12 cellular contexts compared by ENCODE assay signal in the genomic region with DNA sequence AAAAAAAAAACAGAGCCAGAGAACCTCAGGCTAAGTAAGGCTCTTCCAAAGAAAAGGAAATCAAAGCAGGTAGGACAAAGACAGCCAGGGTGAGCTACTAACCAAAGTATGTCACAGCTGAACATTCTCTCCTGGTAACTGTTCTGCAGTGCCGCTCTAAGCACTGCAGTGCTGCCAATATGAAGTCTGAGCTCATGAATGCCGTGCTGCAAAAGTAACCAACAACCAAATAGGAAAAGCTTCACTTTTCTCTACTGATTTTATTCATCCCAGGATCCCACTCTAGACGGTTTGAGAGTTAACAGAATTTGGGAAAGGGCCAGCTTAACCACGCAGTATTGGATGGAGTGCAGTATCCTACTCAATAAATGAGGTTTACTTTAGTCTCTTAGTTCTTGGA. TPM values are rescaled to one million over a fixed set of nuclear protein-coding genes. Genes with fewer than 3 reads are reported as not detected.
DNase-seq lines count a peak whose midpoint lies in the region; ATAC-seq, FAIRE-seq and TF ChIP-seq lines count a peak whose summit lies in the region.
"Had no signal": no experiment of that assay in that cellular context is flagged by ENCODE, and none has a peak within 500 bp of the region (broad histone marks: within the 10 kb centered on the region; RNA-seq: fewer than 3 reads in every experiment).

No MANE protein-coding gene starts in this region.

- H2AFZ ChIP-seq in HepG2 (ENCODE audit: low read length) = no peak overlapping the region

- peak overlapping the region; percentile 25 for H3K27ac Mint-ChIP-seq in MCF 10A (ENCODE audit: low read depth, unreplicated experiment)

- TF ChIP-seq RAD21 in HepG2 (CRISPR knock-in tag; IDR thresholded peaks at IDR 0.05) = no peak

- H3K27ac ChIP-seq in right cardiac atrium (ENCODE audit: low read length) = no peak overlapping the region
- H3K27ac ChIP-seq in HepG2 (ENCODE audit: extremely low read length, insufficient read depth, low read length) = no peak overlapping the region
- peak overlapping the region; percentile 52 to 98 (median 98) for H3K27ac ChIP-seq in thyroid gland

- H3K4me2 ChIP-seq in HepG2 (ENCODE audit: low read depth, low read length) = peak overlapping the region; percentile 91

- H4K20me1 ChIP-seq in HepG2 (ENCODE audit: insufficient read depth, low read length) = peaks cover 62% of the 10 kb centered on the region

- H3K36me3 ChIP-seq in HepG2 (replicated peaks in 1 of 2; ENCODE audit: control insufficient read depth in 1 of 2, insufficient read depth in 2 of 2, low read length in 2 of 2) (0 out of 5 replicates have a peak, but pooled peaks cover 0 to 1% of the 10 kb centered on the region in 2 experiments), thyroid gland (no peaks in the 10 kb centered on the region)

- H3K4me1 ChIP-seq in right cardiac atrium (ENCODE audit: control insufficient read depth, insufficient read depth, low read length) = peaks cover 13% of the 10 kb centered on the region
- H3K4me1 ChIP-seq in HepG2 (ENCODE audit: insufficient read depth, low read length) = peaks cover 74% of the 10 kb centered on the region
- H3K4me1 ChIP-seq in thyroid gland = peaks cover 50 to 68% of the 10 kb centered on the region in 2 donors

- no peaks in the 10 kb centered on the region for H3K9me3 ChIP-seq in right cardiac atrium (ENCODE audit: control insufficient read depth, low read length)
- H3K9me3 ChIP-seq in HepG2 (ENCODE audit: low read length) = no peaks in the 10 kb centered on the region
- H3K9me3 ChIP-seq in thyroid gland = no peaks in the 10 kb centered on the region

- H3K27me3 ChIP-seq in right cardiac atrium (ENCODE audit: control insufficient read depth, insufficient read depth) = no peaks in the 10 kb centered on the region
- H3K27me3 ChIP-seq in HepG2 (ENCODE audit: control insufficient read depth in 1 of 2, insufficient read depth in 2 of 2, low read length in 2 of 2) = no peaks in the 10 kb centered on the region; a peak in 1 of 5 replicates
- no peaks in the 10 kb centered on the region for H3K27me3 ChIP-seq in thyroid gland

- H3K4me3 Mint-ChIP-seq in MCF 10A (ENCODE audit: unreplicated experiment) = peak overlapping the region; percentile 85

- no peaks in the 10 kb centered on the region for H3K27me3 Mint-ChIP-seq in MCF 10A (ENCODE audit: insufficient read depth, unreplicated experiment)

- peaks cover 23% of the 10 kb centered on the region for H3K36me3 Mint-ChIP-seq in MCF 10A (ENCODE audit: insufficient read depth, unreplicated experiment)

- H3K9me3 Mint-ChIP-seq in MCF 10A (ENCODE audit: unreplicated experiment) = peaks cover 8% of the 10 kb centered on the region

- in situ Hi-C loops in HepG2 (cut with HindIII; ENCODE audit: extremely low pct_ligation_motif_present, low pct_unique_long_range_greater_than_20kb) = loop anchor here (5.0 to 10.0 kb wide), 2 partner anchors 212 to 300 kb away; partner anchors contain the start of gene APOA5

- H3K4me1 Mint-ChIP-seq in MCF 10A (ENCODE audit: insufficient read depth, unreplicated experiment) = peaks cover 54% of the 10 kb centered on the region

- no peak overlapping the region for H3K9ac ChIP-seq in HepG2 (ENCODE audit: insufficient read depth, low read depth, low read length)

- WGBS in right cardiac atrium = 25% methylated on average over 4 of the region's 4 CpGs
- WGBS in HepG2 (ENCODE audit: low lambda C conversion rate) = 66% methylated on average over 4 of the region's 4 CpGs
- WGBS in thyroid gland, 2 donors = 14 to 18% methylated on average over 4 of the region's 4 CpGs

- CTCF ChIA-PET in MCF 10A (lab: Yijun Ruan, JAX) = interaction anchor here (0.6 to 1.6 kb wide), 8 partner anchors 11 to 272 kb away, joined by 3 to 10 read pairs (median 6); no protein-coding TSS in a partner anchor
- CTCF ChIA-PET in HepG2 (lab: Yijun Ruan, JAX; ENCODE audit: low intra/inter-chr PET ratio, low total read pairs) = interaction anchor here (0.7 kb wide), 1 partner anchor 124 kb away, joined by 5 read pairs; no protein-coding TSS in a partner anchor

- TF ChIP-seq POLR2A in HepG2 (IDR thresholded peaks at IDR 0.05; ENCODE audit: insufficient read depth in 1 of 2, low read depth in 2 of 2, low read length in 2 of 2) (no peak), thyroid gland (IDR thresholded peaks at IDR 0.05) (peak in 1 of 2 donors; percentile 36)

- no peak for TF ChIP-seq CTCF in MCF 10A (IDR thresholded peaks at IDR 0.05; ENCODE audit: unreplicated experiment)
- no peak for TF ChIP-seq CTCF in HepG2 (CRISPR knock-in tag; IDR thresholded peaks at IDR 0.05)
- TF ChIP-seq CTCF in thyroid gland (IDR thresholded peaks at IDR 0.05) = no peak

- peaks cover 78% of the 10 kb centered on the region for H3K79me2 ChIP-seq in HepG2 (ENCODE audit: insufficient read depth, low read length)

- ATAC-seq in Right ventricle myocardium superior (ENCODE audit: poor library complexity) = peak; percentile 32
- no peak for ATAC-seq in right cardiac atrium
- no peak for ATAC-seq in HepG2
- no peak for ATAC-seq in GM21447 (IDR thresholded peaks at IDR 0.05; ENCODE audit: unreplicated experiment)
- ATAC-seq: activated CD4-positive, CD25-positive, alpha-beta regulatory T cell treated with anti-CD3 and anti-CD28 coated beads, Interleukin-2, amount 50 U/mL, for 24 hours had no signal

- no peak for FAIRE-seq in HepG2 (lab: Jason Lieb, UNC)

- BruUV-seq in MCF 10A (replicated peaks; lab: Mats Ljungman, UMichigan) (no TSS peak), HepG2 (replicated peaks; lab: Mats Ljungman, UMichigan) (no TSS peak)

- TF ChIP-seq EP300 in HepG2 (IDR thresholded peaks at IDR 0.05; ENCODE audit: low read depth in 2 of 2, low read length in 2 of 2) (no peak), HepG2 (CRISPR knock-in tag; IDR thresholded peaks at IDR 0.05; ENCODE audit: borderline replicate concordance) (no peak)

- no peak for DNase-seq in Right ventricle myocardium superior
- no peak for DNase-seq in right cardiac atrium
- no peak for DNase-seq in MCF 10A (ENCODE audit: unreplicated experiment)
- DNase-seq in HepG2 (ENCODE audit: low spot score) = no peak
- DNase-seq in thyroid gland = peak; percentile 41 to 50
- no peak for DNase-seq in stimulated activated naive CD4-positive, alpha-beta T cell (lab: John Stamatoyannopoulos, UW)
- DNase-seq in putamen (ENCODE audit: low spot score) = no peak
- DNase-seq: foreskin melanocyte; Kasumi-1; stimulated activated CD4-positive, alpha-beta T cell treated with anti-CD3 and anti-CD28 coated beads, Interleukin-2, amount 100 ng/mL, for 48 hours had no signal

- intact Hi-C loops in Right ventricle myocardium superior (cut with DNase I) (no loop called here), right cardiac atrium (cut with DNase I) (loop anchor here in 2 of 4 donors (5.0 to 10.0 kb wide), 2 partner anchors 100 to 207 kb away; no protein-coding TSS in a partner anchor), MCF 10A (cut with micrococcal nuclease) (loop anchor here (5.0 to 10.0 kb wide), 2 partner anchors 82 to 110 kb away; no protein-coding TSS in a partner anchor), HepG2 (cut with micrococcal nuclease; ENCODE audit: unreplicated experiment) (loop anchor here (2.0 to 5.0 kb wide), 2 partner anchors 18 to 72 kb away; no protein-coding TSS in a partner anchor), thyroid gland (cut with DNase I) (no loop called here)

- POLR2A ChIA-PET in MCF 10A (lab: Yijun Ruan, JAX) (interaction anchor here (0.6 to 5.9 kb wide), 11 partner anchors 16 to 386 kb away, joined by 3 to 87 read pairs (median 5); partner anchors contain the start of gene PAFAH1B2), HepG2 (lab: Yijun Ruan, JAX) (interaction anchor here (1.2 to 5.8 kb wide), 2 partner anchors 164 to 260 kb away, joined by 3 to 69 read pairs; partner anchors contain the start of gene APOA1)

- H3K4me3 ChIP-seq in right cardiac atrium (ENCODE audit: low read length) = no peak overlapping the region
- H3K4me3 ChIP-seq in HepG2 (replicated peaks in 1 of 3; ENCODE audit: insufficient read depth in 1 of 3, low read depth in 2 of 3, low read length in 3 of 3) = peak overlapping the region in 1 of 3 experiments; percentile 87; a peak in 1 of 6 replicates
- H3K4me3 ChIP-seq in thyroid gland (replicated peaks in 1 of 3) = no peak overlapping the region

RNA-seq across cellular contexts. Expression of gene SIK3, which starts 3.5 kb away (rescaled TPM):
- total RNA-seq in Right ventricle myocardium superior (30.6 TPM), right cardiac atrium (10 to 100 TPM; 34.2 to 46.6 (median 36.9) TPM), MCF 10A (2022) (33.3 and 36.5 TPM in 2 replicates), HepG2 (2016; rRNA removed; fragmentation: Illumina TruSeq; extraction: Trizol) (9.8 and 11.3 TPM in 2 replicates), thyroid gland (10 to 100 TPM; 46.0 to 86.3 (median 71.9) TPM)
- polyA plus RNA-seq in right cardiac atrium (13.4 TPM), HepG2 (2011; rRNA removed) (5.7 and 8.0 TPM in 2 replicates)
- 6.0 and 6.1 TPM in 2 replicates for total RNA-seq in HepG2 (2016; cell fraction: cytosol; rRNA removed; fragmentation: Illumina TruSeq; extraction: Trizol; ENCODE audit: low read depth)
- 9.5 and 11.9 TPM in 2 replicates for total RNA-seq in HepG2 (2016; cell fraction: insoluble cytoplasmic fraction; rRNA removed; fragmentation: Illumina TruSeq; extraction: Trizol)
- total RNA-seq in HepG2 (2016; cell fraction: membrane; rRNA removed; fragmentation: Illumina TruSeq; extraction: Trizol) = 9.6 and 12.4 TPM in 2 replicates
- 23.0 and 23.2 TPM in 2 replicates for total RNA-seq in HepG2 (2016; cell fraction: nucleus; rRNA removed; fragmentation: Illumina TruSeq; extraction: Trizol)
- polyA plus RNA-seq in HepG2 (2011; cell fraction: cytosol; rRNA removed) = 4.5 and 4.9 TPM in 2 replicates
- polyA plus RNA-seq in HepG2 (2011; cell fraction: nucleus; rRNA removed) = 27.4 and 30.5 TPM in 2 replicates
- 16.2 and 16.5 TPM in 2 replicates for polyA plus RNA-seq in HepG2 (2012)
- 2.3 and 2.6 TPM in 2 replicates for polyA plus RNA-seq in HepG2 (2016; cell fraction: cytosol; fragmentation: Illumina TruSeq; extraction: Trizol; ENCODE audit: low read depth)
- polyA plus RNA-seq in HepG2 (2016; cell fraction: insoluble cytoplasmic fraction; fragmentation: Illumina TruSeq; extraction: Trizol; ENCODE audit: low read depth) = 8.4 and 11.2 TPM in 2 replicates
- polyA plus RNA-seq in HepG2 (2016; cell fraction: membrane; fragmentation: Illumina TruSeq; extraction: Trizol; ENCODE audit: low read depth) = 4.2 and 5.0 TPM in 2 replicates
- 23.6 and 25.1 TPM in 2 replicates for polyA plus RNA-seq in HepG2 (2016; cell fraction: nucleus; fragmentation: Illumina TruSeq; extraction: Trizol; ENCODE audit: insufficient read depth, low read depth)
- 13.9 and 17.8 TPM in 2 replicates for polyA minus RNA-seq in HepG2 (2011; rRNA and poly(A)+ RNA removed; ENCODE audit: low replicate concordance)
- 5.2 and 6.9 TPM in 2 replicates for polyA minus RNA-seq in HepG2 (2011; cell fraction: cytosol; rRNA and poly(A)+ RNA removed)
- polyA minus RNA-seq in HepG2 (2011; cell fraction: nucleus; rRNA and poly(A)+ RNA removed) = 37.6 and 53.8 TPM in 2 replicates

RNA-seq across cellular contexts. Expression of gene PAFAH1B2, which starts 49.3 kb away (rescaled TPM):
- total RNA-seq in Right ventricle myocardium superior (42.6 TPM), right cardiac atrium (10 to 100 TPM; 52.6 to 68.1 (median 57.5) TPM), MCF 10A (2022) (146 and 174 TPM in 2 replicates), HepG2 (2016; rRNA removed; fragmentation: Illumina TruSeq; extraction: Trizol) (104 and 178 TPM in 2 replicates), thyroid gland (100 to 1,000 TPM; 107 to 128 (median 118) TPM)
- polyA plus RNA-seq in right cardiac atrium (20.4 TPM), HepG2 (2011; rRNA removed) (27.0 and 28.8 TPM in 2 replicates)
- 34.4 and 37.3 TPM in 2 replicates for total RNA-seq in HepG2 (2016; cell fraction: cytosol; rRNA removed; fragmentation: Illumina TruSeq; extraction: Trizol; ENCODE audit: low read depth)
- 107 and 164 TPM in 2 replicates for total RNA-seq in HepG2 (2016; cell fraction: insoluble cytoplasmic fraction; rRNA removed; fragmentation: Illumina TruSeq; extraction: Trizol)
- total RNA-seq in HepG2 (2016; cell fraction: membrane; rRNA removed; fragmentation: Illumina TruSeq; extraction: Trizol) = 37.1 and 43.1 TPM in 2 replicates
- total RNA-seq in HepG2 (2016; cell fraction: nucleus; rRNA removed; fragmentation: Illumina TruSeq; extraction: Trizol) = 42.3 and 46.9 TPM in 2 replicates
- 21.8 and 24.3 TPM in 2 replicates for polyA plus RNA-seq in HepG2 (2011; cell fraction: cytosol; rRNA removed)
- polyA plus RNA-seq in HepG2 (2011; cell fraction: nucleus; rRNA removed) = 15.1 and 15.4 TPM in 2 replicates
- polyA plus RNA-seq in HepG2 (2012) = 23.9 and 26.9 TPM in 2 replicates
- 2.7 and 3.0 TPM in 2 replicates for polyA plus RNA-seq in HepG2 (2016; cell fraction: cytosol; fragmentation: Illumina TruSeq; extraction: Trizol; ENCODE audit: low read depth)
- polyA plus RNA-seq in HepG2 (2016; cell fraction: insoluble cytoplasmic fraction; fragmentation: Illumina TruSeq; extraction: Trizol; ENCODE audit: low read depth) = 70.7 and 75.2 TPM in 2 replicates
- polyA plus RNA-seq in HepG2 (2016; cell fraction: membrane; fragmentation: Illumina TruSeq; extraction: Trizol; ENCODE audit: low read depth) = 12.5 and 14.8 TPM in 2 replicates
- polyA plus RNA-seq in HepG2 (2016; cell fraction: nucleus; fragmentation: Illumina TruSeq; extraction: Trizol; ENCODE audit: insufficient read depth, low read depth) = 26.9 and 30.3 TPM in 2 replicates
- polyA minus RNA-seq in HepG2 (2011; rRNA and poly(A)+ RNA removed; ENCODE audit: low replicate concordance) = 84.0 and 119 TPM in 2 replicates
- 68.8 and 69.8 TPM in 2 replicates for polyA minus RNA-seq in HepG2 (2011; cell fraction: cytosol; rRNA and poly(A)+ RNA removed)
- polyA minus RNA-seq in HepG2 (2011; cell fraction: nucleus; rRNA and poly(A)+ RNA removed) = 42.0 and 56.1 TPM in 2 replicates

Comparison
In these comparisons a context has a peak if more than half of its experiments do, and no peak if none do; other contexts are left out.
1. DNase-seq: peak in thyroid gland (2 of 2); none in Right ventricle myocardium superior (single experiment), right cardiac atrium (0 of 3), MCF 10A (single experiment), HepG2 (single experiment), stimulated activated naive CD4-positive, alpha-beta T cell (0 of 6) and putamen (single experiment).
2. H3K27ac ChIP-seq: peak in thyroid gland (3 of 3); none in right cardiac atrium (single experiment) and HepG2 (single experiment).
3. intact Hi-C loops: an anchor here in MCF 10A (5.0 to 10.0 kb wide) and HepG2 (2.0 to 5.0 kb wide); none called in Right ventricle myocardium superior and thyroid gland.